ENCODE assay signal across 18 cellular contexts in genomic region chr17:57487552-57487951, GRCh38.
DNase-seq lines count a peak whose midpoint lies in the region; ATAC-seq, FAIRE-seq and TF ChIP-seq lines count a peak whose summit lies in the region.
"Had no signal": no experiment of that assay in that cellular context is flagged by ENCODE, and none has a peak within 500 bp of the region (broad histone marks: within the 10 kb centered on the region; RNA-seq: fewer than 3 reads in every experiment).

No MANE protein-coding gene starts in this region.

- H3K36me3 ChIP-seq in H1 (ENCODE audit: control insufficient read depth in 2 of 4, insufficient read depth in 4 of 4, low read length in 3 of 4) (no peaks in the 10 kb centered on the region), trophoblast cell (ENCODE audit: control insufficient read depth in 1 of 2, insufficient read depth in 2 of 2, low read length in 2 of 2) (peaks cover 0 to 3% of the 10 kb centered on the region in 2 experiments), SJCRH30 (no peaks in the 10 kb centered on the region)
- H3K36me3 ChIP-seq: sigmoid colon had no signal

- peak overlapping the region in 2 of 3 experiments; percentile 26 to 79; a peak in 2 of 7 replicates for H3K27ac Mint-ChIP-seq in H9
- H3K27ac Mint-ChIP-seq in osteocyte (ENCODE audit: unreplicated experiment) = no peak overlapping the region

- H3K79me2 ChIP-seq in H9 (ENCODE audit: insufficient read depth, low read length) = no peaks in the 10 kb centered on the region
- H3K79me2 ChIP-seq in H1 (ENCODE audit: control insufficient read depth in 1 of 2, insufficient read depth in 2 of 2, low read length in 2 of 2) = peaks cover 0 to 9% of the 10 kb centered on the region in 2 experiments; a peak in 3 of 4 replicates
- H3K79me2 ChIP-seq in trophoblast cell (ENCODE audit: control insufficient read depth, insufficient read depth, low read length, poor library complexity) = no peaks in the 10 kb centered on the region

- ATAC-seq in GM21381 (IDR thresholded peaks at IDR 0.05; ENCODE audit: unreplicated experiment) = no peak

- H4K91ac ChIP-seq in H9 (ENCODE audit: insufficient read length, low read depth, low read length) (no peak overlapping the region), H1 (replicated peaks; ENCODE audit: insufficient read length, low read length) (no peak overlapping the region), trophoblast cell (ENCODE audit: low read depth, low read length) (no peak overlapping the region)

- H3K79me1 ChIP-seq in H9 (ENCODE audit: insufficient read depth, low read depth, low read length, poor library complexity, severe bottlenecking) (no peaks in the 10 kb centered on the region), H1 (ENCODE audit: low read depth, low read length) (peaks cover 12% of the 10 kb centered on the region), trophoblast cell (ENCODE audit: low read length) (peaks cover 11% of the 10 kb centered on the region)

- no peak for TF ChIP-seq POLR2A in H1 (IDR thresholded peaks at IDR 0.05; ENCODE audit: control extremely low read depth in 1 of 2, low read depth in 2 of 2, low read length in 2 of 2)

- WGBS in H9 (ENCODE audit: extremely low coverage, insufficient read length, low lambda C conversion rate) = no CpG with 5 or more reads among the region's 5 CpGs
- 86% methylated on average over 5 of the region's 5 CpGs; no CpG with 5 or more reads in 1 of the 2 experiments for WGBS in H1 (ENCODE audit: extremely low coverage in 1 of 2, insufficient coverage in 1 of 2, insufficient read length in 1 of 2, insufficient replicate concordance in 2 of 2, low coverage in 1 of 2, low lambda C conversion rate in 2 of 2, missing lambda C conversion rate in 1 of 2), 2 experiments
- no CpG with 5 or more reads among the region's 5 CpGs for WGBS in trophoblast cell (ENCODE audit: extremely low coverage, insufficient coverage, insufficient read length)

- no peak for TF ChIP-seq RAD21 in H1 (IDR thresholded peaks at IDR 0.05 in 1 of 2, conservative IDR thresholded peaks at IDR 0.05 in 1 of 2; ENCODE audit: low read depth in 2 of 2, low read length in 2 of 2)

- H3K4me3 Mint-ChIP-seq in H9 = no peak overlapping the region
- H3K4me3 Mint-ChIP-seq in osteocyte (ENCODE audit: unreplicated experiment) = no peak overlapping the region

- no peak for FAIRE-seq in H1 (lab: Jason Lieb, UNC)
- FAIRE-seq: frontal cortex had no signal

- H3K4ac ChIP-seq in H9 (ENCODE audit: low read depth, low read length) (no peak overlapping the region), H1 (replicated peaks; ENCODE audit: insufficient read length, low read depth, low read length) (no peak overlapping the region), trophoblast cell (ENCODE audit: low read depth, low read length) (no peak overlapping the region)

- no peak overlapping the region for H2BK12ac ChIP-seq in H9 (ENCODE audit: insufficient read length, low read depth, low read length)
- no peak overlapping the region for H2BK12ac ChIP-seq in H1 (ENCODE audit: low read depth, low read length)
- H2BK12ac ChIP-seq in trophoblast cell (ENCODE audit: low read length) = no peak overlapping the region

- H2BK15ac ChIP-seq in H9 (ENCODE audit: low read depth, low read length) = no peak overlapping the region
- H2BK15ac ChIP-seq in H1 (ENCODE audit: low read length) = 0 out of 2 replicates have a peak overlapping the region, but pooled peaks have one; percentile 10

- no peak overlapping the region for H2BK20ac ChIP-seq in H9 (ENCODE audit: low read depth, low read length, poor library complexity, severe bottlenecking)
- no peak overlapping the region for H2BK20ac ChIP-seq in H1 (ENCODE audit: low read length)

- no peak for TF ChIP-seq CTCF in H9 (conservative IDR thresholded peaks at IDR 0.05)
- TF ChIP-seq CTCF in H1 (IDR thresholded peaks at IDR 0.05; ENCODE audit: control extremely low read depth in 1 of 3, insufficient read depth in 1 of 3, low read depth in 1 of 3, low read length in 3 of 3) = no peak
- no peak for TF ChIP-seq CTCF in osteocyte (IDR thresholded peaks at IDR 0.05)

- POLR2A ChIA-PET in H1 (lab: Charles Lee; ENCODE audit: partially characterized antibody) = interaction anchor here (1.3 kb wide), 1 partner anchor 15 kb away, joined by 4 read pairs; no protein-coding TSS in a partner anchor

- H2BK120ac ChIP-seq in H9 (ENCODE audit: low read depth, low read length, poor library complexity, severe bottlenecking) (no peak overlapping the region), H1 (replicated peaks; ENCODE audit: low read depth, low read length) (no peak overlapping the region), trophoblast cell (ENCODE audit: insufficient read depth, low read length, poor library complexity) (no peak overlapping the region)

- H3K23ac ChIP-seq in H9 (ENCODE audit: insufficient read length, low read depth, low read length) = no peak overlapping the region
- no peak overlapping the region for H3K23ac ChIP-seq in H1 (ENCODE audit: insufficient read length)
- H3K23ac ChIP-seq in trophoblast cell (ENCODE audit: low read length) = no peak overlapping the region

- H3K9me3 Mint-ChIP-seq in H9 (no peaks in the 10 kb centered on the region), osteocyte (ENCODE audit: unreplicated experiment) (no peaks in the 10 kb centered on the region)

- no peaks in the 10 kb centered on the region for H4K20me1 ChIP-seq in H9 (ENCODE audit: control insufficient read depth, insufficient read depth, insufficient read length)
- H4K20me1 ChIP-seq in H1 (replicated peaks in 1 of 2; ENCODE audit: control insufficient read depth in 1 of 2, insufficient read depth in 2 of 2, low read length in 2 of 2) = peaks cover 5 to 6% of the 10 kb centered on the region in 2 experiments

- H3K27me3 Mint-ChIP-seq in H9 (ENCODE audit: low read depth) (no peaks in the 10 kb centered on the region), osteocyte (ENCODE audit: unreplicated experiment) (no peaks in the 10 kb centered on the region)

- H3K27me3 ChIP-seq in H9 (ENCODE audit: insufficient read depth, low read length) (no peaks in the 10 kb centered on the region), H1 (replicated peaks in 1 of 4; ENCODE audit: control insufficient read depth in 3 of 4, extremely low read depth in 1 of 4, insufficient read depth in 3 of 4, low read length in 3 of 4) (no peaks in the 10 kb centered on the region; a peak in 2 of 7 replicates), trophoblast cell (ENCODE audit: insufficient read depth, low read length) (no peaks in the 10 kb centered on the region), SJCRH30 (no peaks in the 10 kb centered on the region)
- H3K27me3 ChIP-seq: sigmoid colon, testis had no signal

- H2AFZ ChIP-seq in H9 (ENCODE audit: low read length) (no peak overlapping the region), H1 (ENCODE audit: low read length) (no peak overlapping the region), trophoblast cell (ENCODE audit: insufficient read depth, low read length, poor library complexity) (no peak overlapping the region)

- no peak for TF ChIP-seq EP300 in H1 (IDR thresholded peaks at IDR 0.05; ENCODE audit: borderline replicate concordance in 1 of 2, low read depth in 2 of 2, low read length in 2 of 2)

- H3K4me1 Mint-ChIP-seq in H9 = peaks cover 38 to 50% of the 10 kb centered on the region in 2 experiments
- H3K4me1 Mint-ChIP-seq in osteocyte (ENCODE audit: unreplicated experiment) = peaks cover 42% of the 10 kb centered on the region

- H3K4me1 ChIP-seq in H9 (ENCODE audit: insufficient read depth, low read length) (peaks cover 7% of the 10 kb centered on the region), H1 (replicated peaks in 1 of 4; ENCODE audit: control insufficient read depth in 3 of 4, insufficient read depth in 4 of 4, low read length in 3 of 4) (peaks cover 0 to 7% (median 2%) of the 10 kb centered on the region in 4 experiments; a peak in 4 of 7 replicates), trophoblast cell (ENCODE audit: control insufficient read depth in 1 of 2, insufficient read depth in 2 of 2, low read length in 2 of 2) (peaks cover 18% of the 10 kb centered on the region in 2 experiments), SJCRH30 (no peaks in the 10 kb centered on the region; the same call in 1 of the 2 replicates)

- CTCF ChIA-PET in H1 (lab: Charles Lee; ENCODE audit: partially characterized antibody) = interaction anchor here (0.9 to 4.6 kb wide), 8 partner anchors 11 to 244 kb away, joined by 3 to 14 read pairs (median 4); no protein-coding TSS in a partner anchor

- H3K18ac ChIP-seq in H9 (ENCODE audit: insufficient read length, low read depth, low read length) = no peak overlapping the region
- H3K18ac ChIP-seq in H1 (ENCODE audit: extremely low read depth, low read length) = no peak overlapping the region
- peak overlapping the region; percentile 35 for H3K18ac ChIP-seq in trophoblast cell (ENCODE audit: low read length)

- H3K4me2 ChIP-seq in H9 (ENCODE audit: insufficient read depth, insufficient read length, low read length) (no peak overlapping the region), H1 (ENCODE audit: insufficient read depth in 1 of 2, low read depth in 2 of 2, low read length in 2 of 2) (no peak overlapping the region), trophoblast cell (ENCODE audit: low read length) (no peak overlapping the region)

- no peak overlapping the region for H4K8ac ChIP-seq in H9 (replicated peaks; ENCODE audit: insufficient read length, low read depth, low read length)
- no peak overlapping the region; the same call in 1 of the 2 replicates for H4K8ac ChIP-seq in H1 (ENCODE audit: extremely low read depth, insufficient read depth, low read length)
- no peak overlapping the region for H4K8ac ChIP-seq in trophoblast cell (ENCODE audit: low read depth, low read length)

- no peaks in the 10 kb centered on the region for H3K9me3 ChIP-seq in H9 (ENCODE audit: control insufficient read depth, low read depth, low read length)
- H3K9me3 ChIP-seq in H1 (ENCODE audit: insufficient read depth in 2 of 2, low read depth in 1 of 2, low read length in 1 of 2) = no peaks in the 10 kb centered on the region
- H3K9me3 ChIP-seq in trophoblast cell (ENCODE audit: insufficient read depth, low read depth, low read length) = no peaks in the 10 kb centered on the region
- no peaks in the 10 kb centered on the region for H3K9me3 ChIP-seq in SJCRH30 (replicated peaks)
- H3K9me3 ChIP-seq: sigmoid colon, testis had no signal

- H4K5ac ChIP-seq in H9 (ENCODE audit: insufficient read length, low read depth, low read length) = no peak overlapping the region
- H4K5ac ChIP-seq in H1 (ENCODE audit: insufficient read length, low read depth, low read length) = no peak overlapping the region

- no peak overlapping the region for H4K12ac ChIP-seq in trophoblast cell (ENCODE audit: low read depth, low read length)

- H3K56ac ChIP-seq in H9 (ENCODE audit: insufficient read length, low read depth, low read length) = no peak overlapping the region
- H3K56ac ChIP-seq in H1 (replicated peaks; ENCODE audit: insufficient read length, low read depth, low read length) = no peak overlapping the region

- no peaks in the 10 kb centered on the region for H3K23me2 ChIP-seq in H9 (ENCODE audit: insufficient read length, low read depth, low read length, poor library complexity, severe bottlenecking)
- no peaks in the 10 kb centered on the region for H3K23me2 ChIP-seq in H1 (ENCODE audit: low read depth, low read length)

- H3K27ac ChIP-seq in H9 (ENCODE audit: insufficient read length, low read depth, low read length) = no peak overlapping the region
- no peak overlapping the region for H3K27ac ChIP-seq in H1 (ENCODE audit: low read depth, low read length)
- H3K27ac ChIP-seq in trophoblast cell (ENCODE audit: low read depth, low read length) = no peak overlapping the region
- H3K27ac ChIP-seq in SJCRH30 = no peak overlapping the region
- H3K27ac ChIP-seq: C4-2B, sigmoid colon had no signal

- DNase-seq in H9 (no peak), MV-4-11 (lab: John Stamatoyannopoulos, UW) (peak; percentile 1), H1 (ENCODE audit: low read depth in 1 of 2, low spot score in 2 of 2) (no peak), trophoblast cell (no peak), osteocyte (ENCODE audit: extremely low spot score, unreplicated experiment) (no peak), SJCRH30 (no peak)
- DNase-seq: activated CD4-positive, alpha-beta T cell treated with anti-CD3 and anti-CD28 coated beads for 4 hours; GOT3; NCI-H1092; NCI-H2171; SHP77 treated with DMSO at 0.1 percent for 48 hours; sigmoid colon; stimulated activated CD4-positive, alpha-beta T cell treated with anti-CD3 and anti-CD28 coated beads, Interleukin-2, amount 100 ng/mL, for 24 hours; T1000 had no signal

- no peak overlapping the region for H2AK5ac ChIP-seq in H9 (ENCODE audit: insufficient read length, low read length)
- H2AK5ac ChIP-seq in H1 (ENCODE audit: low read depth, low read length) = 0 out of 2 replicates have a peak overlapping the region, but pooled peaks have one; percentile 16
- H2AK5ac ChIP-seq in trophoblast cell (ENCODE audit: low read length) = no peak overlapping the region

- H3K9ac ChIP-seq in H9 (ENCODE audit: extremely low read depth, insufficient read length, low read length) (no peak overlapping the region), H1 (replicated peaks in 1 of 4; ENCODE audit: extremely low read depth in 1 of 4, low read depth in 3 of 4, low read length in 3 of 4) (no peak overlapping the region), trophoblast cell (ENCODE audit: low read length) (no peak overlapping the region)

- H3K14ac ChIP-seq in H9 (ENCODE audit: insufficient read depth, low read length) (no peak overlapping the region), H1 (ENCODE audit: insufficient read length) (no peak overlapping the region), trophoblast cell (ENCODE audit: low read length) (no peak overlapping the region)

- H2BK5ac ChIP-seq in H9 (ENCODE audit: insufficient read length, low read length) (no peak overlapping the region), H1 (ENCODE audit: low read depth, low read length) (no peak overlapping the region; the same call in 1 of the 2 replicates), trophoblast cell (ENCODE audit: low read depth, low read length, poor library complexity) (no peak overlapping the region)

- H3K36me3 Mint-ChIP-seq in H9 (ENCODE audit: insufficient read depth in 1 of 3, low read depth in 3 of 3) (no peaks in the 10 kb centered on the region), osteocyte (ENCODE audit: unreplicated experiment) (peaks cover 2% of the 10 kb centered on the region)

- H3K4me3 ChIP-seq in H1 (ENCODE audit: extremely low read depth in 1 of 4, insufficient read depth in 2 of 4, low read depth in 3 of 4, low read length in 4 of 4) = no peak overlapping the region
- no peak overlapping the region for H3K4me3 ChIP-seq in trophoblast cell (ENCODE audit: low read depth, low read length)
- H3K4me3 ChIP-seq in SJCRH30 = no peak overlapping the region
- H3K4me3 ChIP-seq: sigmoid colon, testis had no signal

- no peak overlapping the region for H3T11ph ChIP-seq in H9 (ENCODE audit: low read length)
